Comparison of ENCODE assay signal across 9 cellular contexts in genomic region chr6:30881987-30882763, GRCh38. TPM values are rescaled to one million over a fixed set of nuclear protein-coding genes. Genes with fewer than 3 reads are reported as not detected.
A peak's percentile ranks its signal among the peaks of the same experiment; 100 is the strongest.
DNase-seq lines count a peak whose midpoint lies in the region; ATAC-seq and TF ChIP-seq lines count a peak whose summit lies in the region.
"Had no signal": no experiment of that assay in that cellular context is flagged by ENCODE, and none has a peak within 500 bp of the region (broad histone marks: within the 10 kb centered on the region; RNA-seq: fewer than 3 reads in every experiment).

No MANE protein-coding gene starts in this region.

- TF ChIP-seq EP300 in esophagus muscularis mucosa (IDR thresholded peaks at IDR 0.05): no peak

- peak overlapping the region; percentile 36 to 94 (median 83) for H3K27ac Mint-ChIP-seq in CD4-positive, CD25-positive, alpha-beta regulatory T cell

- peaks cover 41% of the 10 kb centered on the region for H3K4me1 ChIP-seq in CD4-positive, CD25-positive, alpha-beta regulatory T cell (ENCODE audit: control insufficient read depth, insufficient read depth, low read length, poor library complexity, severe bottlenecking)
- peaks cover 27% of the 10 kb centered on the region for H3K4me1 ChIP-seq in NT2/D1 (ENCODE audit: insufficient read depth, insufficient read length)
- H3K4me1 ChIP-seq in esophagus muscularis mucosa: peaks cover 43 to 64% (median 59%) of the 10 kb centered on the region in 4 donors
- peaks cover 67% of the 10 kb centered on the region for H3K4me1 ChIP-seq in neuron (ENCODE audit: insufficient read depth, low read length)

- no peak overlapping the region for H3K4me3 ChIP-seq in CD4-positive, CD25-positive, alpha-beta regulatory T cell (ENCODE audit: low read depth, low read length)
- peak overlapping the region; percentile 43 for H3K4me3 ChIP-seq in NT2/D1 (ENCODE audit: insufficient read length, low read depth)
- H3K4me3 ChIP-seq in esophagus muscularis mucosa: no peak overlapping the region
- peak overlapping the region; percentile 69 for H3K4me3 ChIP-seq in neuron (ENCODE audit: low read length)

- peaks cover 0 to 2% (median 0%) of the 10 kb centered on the region in 7 donors for H3K9me3 Mint-ChIP-seq in CD4-positive, CD25-positive, alpha-beta regulatory T cell

- H3K4me1 Mint-ChIP-seq in CD4-positive, CD25-positive, alpha-beta regulatory T cell: peaks cover 0 to 50% (median 24%) of the 10 kb centered on the region in 4 donors

- H3K36me3 Mint-ChIP-seq in CD4-positive, CD25-positive, alpha-beta regulatory T cell: no peaks in the 10 kb centered on the region

- no peak for TF ChIP-seq CTCF in esophagus muscularis mucosa (IDR thresholded peaks at IDR 0.05)

- peak overlapping the region; percentile 78 for H3K9ac ChIP-seq in NT2/D1 (ENCODE audit: insufficient read length, low read depth)

- H3K27me3 ChIP-seq in CD4-positive, CD25-positive, alpha-beta regulatory T cell (ENCODE audit: control insufficient read depth, insufficient read depth, low read length): peaks cover 5% of the 10 kb centered on the region
- H3K27me3 ChIP-seq in NT2/D1 (ENCODE audit: insufficient read depth, insufficient read length) (no peaks in the 10 kb centered on the region), esophagus muscularis mucosa (no peaks in the 10 kb centered on the region), neuron (ENCODE audit: insufficient read depth, low read length) (no peaks in the 10 kb centered on the region)

- WGBS in esophagus muscularis mucosa: 49% methylated on average over 13 of the region's 15 CpGs

- no peak overlapping the region for H3K27ac ChIP-seq in CD4-positive, CD25-positive, alpha-beta regulatory T cell (ENCODE audit: insufficient read depth, low read length, poor library complexity, severe bottlenecking)
- peak overlapping the region; percentile 85 to 93 (median 90) for H3K27ac ChIP-seq in esophagus muscularis mucosa (replicated peaks in 1 of 4)

- no peaks in the 10 kb centered on the region for H3K9me3 ChIP-seq in CD4-positive, CD25-positive, alpha-beta regulatory T cell (ENCODE audit: control insufficient read depth in 2 of 2, low read length in 2 of 2)
- H3K9me3 ChIP-seq in NT2/D1 (ENCODE audit: insufficient read depth, low read length): no peaks in the 10 kb centered on the region
- no peaks in the 10 kb centered on the region for H3K9me3 ChIP-seq in esophagus muscularis mucosa
- no peaks in the 10 kb centered on the region for H3K9me3 ChIP-seq in neuron (ENCODE audit: low read length)

- TF ChIP-seq POLR2A in esophagus muscularis mucosa (IDR thresholded peaks at IDR 0.05; ENCODE audit: low read depth) (no peak), GM18505 (IDR thresholded peaks at IDR 0.05; ENCODE audit: borderline replicate concordance, extremely low read depth, insufficient read depth, insufficient read length) (no peak)

- DNase-seq in CD4-positive, CD25-positive, alpha-beta regulatory T cell: no peak
- no peak for DNase-seq in NT2/D1 (ENCODE audit: low read depth, low spot score)
- no peak for DNase-seq in esophagus muscularis mucosa (ENCODE audit: extremely low spot score)
- DNase-seq in activated CD4-positive, alpha-beta T cell treated with anti-CD3 and anti-CD28 coated beads, Interleukin-2, amount 50 U/mL, for 4 hours: no peak

- no peaks in the 10 kb centered on the region for H3K36me3 ChIP-seq in CD4-positive, CD25-positive, alpha-beta regulatory T cell (ENCODE audit: control insufficient read depth, insufficient read depth, low read length)
- H3K36me3 ChIP-seq in NT2/D1 (ENCODE audit: insufficient read depth, insufficient read length, low read length): peaks cover 5% of the 10 kb centered on the region
- H3K36me3 ChIP-seq in esophagus muscularis mucosa: no peaks in the 10 kb centered on the region
- H3K36me3 ChIP-seq in neuron (ENCODE audit: insufficient read depth, low read length): peaks cover 6% of the 10 kb centered on the region

- H2AFZ ChIP-seq in neuron (ENCODE audit: low read depth, low read length): no peak overlapping the region

- ATAC-seq in CD4-positive, CD25-positive, alpha-beta regulatory T cell (ENCODE audit: low read depth in 2 of 2): no peak
- no peak for ATAC-seq in HG02588 (IDR thresholded peaks at IDR 0.05; ENCODE audit: unreplicated experiment)
- ATAC-seq in GM18505 (IDR thresholded peaks at IDR 0.05; ENCODE audit: unreplicated experiment): no peak
- no peak for ATAC-seq in GM19463 (IDR thresholded peaks at IDR 0.05; ENCODE audit: unreplicated experiment)

- intact Hi-C loops in esophagus muscularis mucosa (cut with DNase I): loop anchor here (10.0 kb wide), 1 partner anchor 197 kb away; the partner anchor contains the start of gene PPP1R18

- H3K4me3 Mint-ChIP-seq in CD4-positive, CD25-positive, alpha-beta regulatory T cell: peak overlapping the region in 3 of 4 donors; percentile 31 to 90 (median 66)

- peaks cover 23% of the 10 kb centered on the region for H3K27me3 Mint-ChIP-seq in CD4-positive, CD25-positive, alpha-beta regulatory T cell

RNA-seq across cellular contexts. Expression of gene DDR1, which starts 2.1 kb away (rescaled TPM):
- total RNA-seq in CD4-positive, CD25-positive, alpha-beta regulatory T cell: 5.0 TPM
- 1 to 10 TPM; 1.2 to 3.5 (median 1.9) TPM for polyA plus RNA-seq in CD4-positive, CD25-positive, alpha-beta regulatory T cell
- total RNA-seq in esophagus muscularis mucosa: 10 to 100 TPM; 10.4 to 37.9 (median 23.3) TPM

RNA-seq across cellular contexts. Expression of gene GTF2H4, which starts 25.8 kb away (rescaled TPM):
- 15.5 TPM for total RNA-seq in CD4-positive, CD25-positive, alpha-beta regulatory T cell
- polyA plus RNA-seq in CD4-positive, CD25-positive, alpha-beta regulatory T cell: 1 to 10 TPM; 6.8 to 7.8 (median 7.0) TPM
- 10 to 100 TPM in 1 of 4 donors, 1 to 10 TPM in 3; 6.3 to 15.4 (median 8.2) TPM for total RNA-seq in esophagus muscularis mucosa

RNA-seq across cellular contexts. Expression of gene VARS2, which starts 31.9 kb away (rescaled TPM):
- 19.8 TPM for total RNA-seq in CD4-positive, CD25-positive, alpha-beta regulatory T cell
- 10 to 100 TPM; 12.9 to 20.7 (median 15.9) TPM for polyA plus RNA-seq in CD4-positive, CD25-positive, alpha-beta regulatory T cell
- 10 to 100 TPM in 3 of 4 donors, 1 to 10 TPM in 1; 6.6 to 16.9 (median 12.6) TPM for total RNA-seq in esophagus muscularis mucosa

RNA-seq across cellular contexts. Expression of gene SFTA2, which starts 49.8 kb away (rescaled TPM):
- total RNA-seq in CD4-positive, CD25-positive, alpha-beta regulatory T cell: not detected
- under 1 TPM in 2 of 4 donors, not detected in 2; 0.25 to 0.32 TPM for polyA plus RNA-seq in CD4-positive, CD25-positive, alpha-beta regulatory T cell
- 1 to 10 TPM in 1 of 4 donors, not detected in 3; 1.1 TPM for total RNA-seq in esophagus muscularis mucosa
- total RNA-seq: renal cortical epithelial cell had no signal

RNA-seq across cellular contexts. Expression of gene MUCL3, which starts 58.6 kb away (rescaled TPM):
- not detected for total RNA-seq in CD4-positive, CD25-positive, alpha-beta regulatory T cell
- polyA plus RNA-seq in CD4-positive, CD25-positive, alpha-beta regulatory T cell: not detected
- not detected for total RNA-seq in esophagus muscularis mucosa
- total RNA-seq: renal cortical epithelial cell had no signal

Comparison
In these comparisons a context has a peak if more than half of its experiments do, and no peak if none do; other contexts are left out.
1. H3K4me3 ChIP-seq: peak in NT2/D1 (single experiment) and neuron (single experiment); none in CD4-positive, CD25-positive, alpha-beta regulatory T cell (single experiment) and esophagus muscularis mucosa (0 of 4).